ENCODE assay signal across 23 cellular contexts in the genomic region with DNA sequence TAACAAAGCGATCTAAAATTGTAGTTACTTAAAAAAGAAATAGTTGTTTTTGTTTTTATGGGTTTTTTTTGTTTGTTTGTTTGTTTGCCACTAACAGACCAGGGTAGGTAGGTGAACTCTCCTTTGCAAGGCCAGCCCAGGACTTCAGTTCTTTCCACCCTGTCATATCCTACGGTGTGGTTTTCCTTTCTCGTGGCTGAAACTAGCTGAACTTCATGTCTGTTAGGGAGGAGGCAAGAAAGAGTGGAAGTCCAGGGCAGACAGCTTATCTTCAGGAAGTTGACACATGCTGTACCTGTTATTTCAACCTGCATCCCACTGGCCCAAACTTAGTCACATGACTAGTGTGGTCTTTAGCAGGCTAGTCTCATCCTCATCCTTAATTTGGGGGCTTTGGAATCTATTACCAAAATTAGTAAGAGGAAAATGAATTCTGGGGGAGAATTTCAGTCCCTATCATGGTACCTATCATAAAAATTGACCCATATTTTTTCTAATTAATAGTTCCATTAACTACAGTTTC.
"Had no signal": no experiment of that assay in that cellular context is flagged by ENCODE, and none has a peak within 500 bp of the region (broad histone marks: within the 10 kb centered on the region; RNA-seq: fewer than 3 reads in every experiment).

No MANE protein-coding gene starts in this region.

- H3K4me1 ChIP-seq: esophagus squamous epithelium, psoas muscle, sigmoid colon, suprapubic skin, transverse colon, upper lobe of right lung, uterus had no signal

- DNase-seq: cortex of kidney; effector memory CD8-positive, alpha-beta T cell; erythroblast; esophagus squamous epithelium; hypothalamus; kidney; natural killer cell; occipital lobe; ovary; posterior cingulate gyrus; psoas muscle; right cardiac atrium; sigmoid colon; stimulated activated CD4-positive, alpha-beta T cell treated with anti-CD3 and anti-CD28 coated beads, Interleukin-4, amount 100 ng/mL, for 4 hours; transverse colon; upper lobe of right lung; uterus had no signal

- H3K9me3 ChIP-seq: esophagus squamous epithelium, ovary, psoas muscle, sigmoid colon, suprapubic skin, transverse colon, upper lobe of right lung, uterus had no signal

- FAIRE-seq: endometrium, frontal cortex, kidney had no signal

- H3K27ac ChIP-seq: esophagus squamous epithelium, ovary, psoas muscle, sigmoid colon, suprapubic skin, transverse colon, upper lobe of right lung, uterus had no signal

- ATAC-seq: effector memory CD8-positive, alpha-beta T cell; left lobe of liver; natural killer cell; psoas muscle; right cardiac atrium; stimulated activated memory B cell treated with anti-CD40 and anti-IgM and Interleukin-4, amounts not matched to agents 10 μg/mL and 1 μg/mL and 100 μg/mL, for 72 hours; upper lobe of right lung had no signal

- H3K4me3 ChIP-seq: esophagus squamous epithelium, lung, ovary, psoas muscle, sigmoid colon, suprapubic skin, transverse colon, upper lobe of right lung, uterus had no signal

- H3K27me3 ChIP-seq: esophagus squamous epithelium, ovary, sigmoid colon, suprapubic skin, transverse colon, upper lobe of right lung, uterus had no signal

- H3K36me3 ChIP-seq: esophagus squamous epithelium, ovary, sigmoid colon, suprapubic skin, transverse colon, upper lobe of right lung, uterus had no signal
